ENCODE assay signal across 1 cellular context in genomic region chr17:1996243-1997145, GRCh38.
TF ChIP-seq lines count a peak whose summit lies in the region.

No MANE protein-coding gene starts in this region.

TF ChIP-seq in H1, 55 proteins besides CTCF, POLR2A, EP300 and RAD21:
- no peak for TF ChIP-seq KDM4A (IDR thresholded peaks at IDR 0.05; ENCODE audit: low read depth, low read length, severe bottlenecking)
- TF ChIP-seq SAP30 (IDR thresholded peaks at IDR 0.05; ENCODE audit: insufficient read depth, insufficient replicate concordance, low read length), result no peak
- TF ChIP-seq EZH2 (IDR thresholded peaks at IDR 0.05; ENCODE audit: low read depth, low read length, severe bottlenecking), result no peak
- TF ChIP-seq RXRA (IDR thresholded peaks at IDR 0.05; ENCODE audit: insufficient read depth, low read depth, low read length), result no peak
- no peak for TF ChIP-seq CHD2 (IDR thresholded peaks at IDR 0.05; ENCODE audit: low read length)
TF ChIP-seq in H1: peak in this region for 0.
